Comparison of ENCODE assay signal across 9 cellular contexts in the genomic region with DNA sequence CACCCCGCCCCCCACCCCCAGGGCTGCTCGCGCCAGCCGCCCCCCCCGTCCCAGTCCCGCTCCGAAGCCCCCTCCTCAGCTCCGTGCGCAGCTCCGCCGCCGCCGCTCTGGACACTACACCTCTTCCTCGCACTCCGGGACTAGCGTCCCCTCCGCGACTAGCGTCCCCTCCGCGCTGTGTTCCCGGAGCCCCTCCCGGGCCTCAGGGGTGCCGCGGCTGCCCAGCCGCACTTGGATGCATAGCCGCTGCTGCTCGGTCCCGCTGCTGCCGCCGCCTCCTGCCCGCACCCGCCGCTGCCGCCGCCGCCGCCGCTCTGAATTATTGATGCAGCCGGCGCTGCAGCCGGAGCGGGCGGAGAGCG. TPM values are rescaled to one million over a fixed set of nuclear protein-coding genes. Genes with fewer than 3 reads are reported as not detected.
DNase-seq lines count a peak whose midpoint lies in the region; ATAC-seq, FAIRE-seq and TF ChIP-seq lines count a peak whose summit lies in the region.
"Had no signal": no experiment of that assay in that cellular context is flagged by ENCODE, and none has a peak within 500 bp of the region (broad histone marks: within the 10 kb centered on the region; RNA-seq: fewer than 3 reads in every experiment).

A gene (minus strand): TSS at position 358 of the 362 bp plus-strand sequence. CDS start 373 bp downstream, outside the sequence.

- H3K9ac ChIP-seq in H9 (ENCODE audit: extremely low read depth, insufficient read length, low read length) = no peak within 1 kb of the TSS
- peak within 1 kb of the TSS; percentile 57 to 89; a peak in 3 of 4 replicates for H3K9ac ChIP-seq in K562 (ENCODE audit: insufficient read depth in 1 of 2, low read depth in 2 of 2, low read length in 2 of 2)
- no peak within 1 kb of the TSS for H3K9ac ChIP-seq in muscle layer of colon (ENCODE audit: low read length)

- H3T11ph ChIP-seq in H9 (ENCODE audit: low read length) = no peak within 1 kb of the TSS

- H3K27ac ChIP-seq in ACC112 (ENCODE audit: low read depth, low read length) (no peak within 1 kb of the TSS), H9 (ENCODE audit: insufficient read length, low read depth, low read length) (no peak within 1 kb of the TSS), K562 (ENCODE audit: extremely low read depth, low read depth, low read length) (peak within 1 kb of the TSS; percentile 65; the same call in 2 of the 3 replicates), muscle layer of colon (ENCODE audit: low read depth, low read length) (no peak within 1 kb of the TSS)
- H3K27ac ChIP-seq: HL-60 had no signal

- no peak within 1 kb of the TSS for H4K5ac ChIP-seq in H9 (ENCODE audit: insufficient read length, low read depth, low read length)

- H3K9me3 ChIP-seq in H9 (ENCODE audit: control insufficient read depth, low read depth, low read length) = no peaks in the 10 kb centered on the region
- no peaks in the 10 kb centered on the region for H3K9me3 ChIP-seq in K562 (replicated peaks; ENCODE audit: control insufficient read depth, insufficient read depth, low read depth, low read length)
- no peaks in the 10 kb centered on the region for H3K9me3 ChIP-seq in muscle layer of colon (ENCODE audit: low read length)

- H3K36me3 ChIP-seq in ACC112 (ENCODE audit: insufficient read depth, low read length) (no peaks in the 10 kb centered on the region), K562 (ENCODE audit: control insufficient read depth, insufficient read depth, low read length) (no peaks in the 10 kb centered on the region), muscle layer of colon (ENCODE audit: insufficient read depth, low read length) (no peaks in the 10 kb centered on the region)

- peak within 1 kb of the TSS; percentile 72 for H3K4me2 ChIP-seq in H9 (ENCODE audit: insufficient read depth, insufficient read length, low read length)
- peak within 1 kb of the TSS; percentile 69 for H3K4me2 ChIP-seq in K562 (ENCODE audit: insufficient read depth, low read length)

- peaks cover 26% of the 10 kb centered on the region for H3K23me2 ChIP-seq in H9 (ENCODE audit: insufficient read length, low read depth, low read length, poor library complexity, severe bottlenecking)

- no peak within 1 kb of the TSS for H2BK5ac ChIP-seq in H9 (ENCODE audit: insufficient read length, low read length)

- peaks cover 95% of the 10 kb centered on the region for H3K27me3 ChIP-seq in ACC112 (ENCODE audit: insufficient read depth, low read length)
- H3K27me3 ChIP-seq in H9 (ENCODE audit: insufficient read depth, low read length) = peaks cover 68% of the 10 kb centered on the region
- H3K27me3 ChIP-seq in K562 (ENCODE audit: control insufficient read depth in 2 of 2, insufficient read depth in 2 of 2, low read length in 2 of 2) = peaks cover 22 to 42% of the 10 kb centered on the region in 2 experiments
- peaks cover 58 to 80% of the 10 kb centered on the region in 2 donors for H3K27me3 ChIP-seq in muscle layer of colon (ENCODE audit: control insufficient read depth in 1 of 2, insufficient read depth in 2 of 2, low read length in 2 of 2)

- H2BK12ac ChIP-seq in H9 (ENCODE audit: insufficient read length, low read depth, low read length) = no peak within 1 kb of the TSS

- H2BK20ac ChIP-seq in H9 (ENCODE audit: low read depth, low read length, poor library complexity, severe bottlenecking) = no peak within 1 kb of the TSS

- peak within 1 kb of the TSS; percentile 70 for H3K18ac ChIP-seq in H9 (ENCODE audit: insufficient read length, low read depth, low read length)

- ATAC-seq in K562 = no peak

- H3K9me3 Mint-ChIP-seq in H9 = peaks cover 0 to 6% of the 10 kb centered on the region in 2 experiments; a peak in 1 of 5 replicates

- H2AK5ac ChIP-seq in H9 (ENCODE audit: insufficient read length, low read length) = no peak within 1 kb of the TSS

- no peak for TF ChIP-seq EP300 in K562 (IDR thresholded peaks at IDR 0.05; ENCODE audit: low read length)

- H4K20me1 ChIP-seq in H9 (ENCODE audit: control insufficient read depth, insufficient read depth, insufficient read length) = no peaks in the 10 kb centered on the region
- no peaks in the 10 kb centered on the region for H4K20me1 ChIP-seq in K562 (replicated peaks; ENCODE audit: control insufficient read depth, insufficient read depth, low read length)

- TF ChIP-seq CTCF in H9 (conservative IDR thresholded peaks at IDR 0.05) = no peak
- no peak for TF ChIP-seq CTCF in K562 (IDR thresholded peaks at IDR 0.05 in 2 of 3, conservative IDR thresholded peaks at IDR 0.05 in 1 of 3; ENCODE audit: insufficient read depth in 2 of 3, low read depth in 1 of 3, low read length in 3 of 3)

- no peaks in the 10 kb centered on the region for H3K79me1 ChIP-seq in H9 (ENCODE audit: insufficient read depth, low read depth, low read length, poor library complexity, severe bottlenecking)

- no peak within 1 kb of the TSS for H3K4ac ChIP-seq in H9 (ENCODE audit: low read depth, low read length)

- POLR2A ChIA-PET in K562 (lab: Yijun Ruan, JAX) = no interaction called here

- no peak within 1 kb of the TSS for H3K23ac ChIP-seq in H9 (ENCODE audit: insufficient read length, low read depth, low read length)

- no peaks in the 10 kb centered on the region for H3K79me2 ChIP-seq in ACC112 (ENCODE audit: control insufficient read depth, insufficient read depth, low read length, unreplicated experiment)
- no peaks in the 10 kb centered on the region for H3K79me2 ChIP-seq in H9 (ENCODE audit: insufficient read depth, low read length)
- H3K79me2 ChIP-seq in K562 (ENCODE audit: control insufficient read depth, insufficient read depth, low read length) = no peaks in the 10 kb centered on the region

- no peak within 1 kb of the TSS for H3K56ac ChIP-seq in H9 (ENCODE audit: insufficient read length, low read depth, low read length)

- no peak within 1 kb of the TSS for H4K91ac ChIP-seq in H9 (ENCODE audit: insufficient read length, low read depth, low read length)

- H2AFZ ChIP-seq in ACC112 (ENCODE audit: low read length, unreplicated experiment) (no peak within 1 kb of the TSS), H9 (ENCODE audit: low read length) (no peak within 1 kb of the TSS), K562 (ENCODE audit: low read depth, low read length) (peak within 1 kb of the TSS; percentile 87)

- H2BK15ac ChIP-seq in H9 (ENCODE audit: low read depth, low read length) = no peak within 1 kb of the TSS

- no peak within 1 kb of the TSS for H4K8ac ChIP-seq in H9 (replicated peaks; ENCODE audit: insufficient read length, low read depth, low read length)

- H3K27me3 Mint-ChIP-seq in H9 (ENCODE audit: low read depth) = peaks cover 93% of the 10 kb centered on the region

- H3K27ac Mint-ChIP-seq in H9 = no peak within 1 kb of the TSS

- no peaks in the 10 kb centered on the region; a peak in 1 of 7 replicates for H3K36me3 Mint-ChIP-seq in H9 (ENCODE audit: insufficient read depth in 1 of 3, low read depth in 3 of 3)

- no peak for FAIRE-seq in K562 (lab: Jason Lieb, UNC)

- peak within 1 kb of the TSS; percentile 76 for H3K14ac ChIP-seq in H9 (ENCODE audit: insufficient read depth, low read length)

- TF ChIP-seq POLR2A in K562 (conservative IDR thresholded peaks at IDR 0.05) = no peak

- H3K4me3 ChIP-seq in ACC112 (ENCODE audit: low read depth, low read length) (peak within 1 kb of the TSS; percentile 58), K562 (peak within 1 kb of the TSS; percentile 50), muscle layer of colon (ENCODE audit: low read depth in 1 of 2, low read length in 2 of 2) (peak within 1 kb of the TSS; percentile 42 to 45)

- no peaks in the 10 kb centered on the region for H3K4me1 ChIP-seq in ACC112 (ENCODE audit: control insufficient read depth, insufficient read depth, low read length, unreplicated experiment)
- no peaks in the 10 kb centered on the region for H3K4me1 ChIP-seq in H9 (ENCODE audit: insufficient read depth, low read length)
- H3K4me1 ChIP-seq in K562 (replicated peaks in 1 of 2; ENCODE audit: control insufficient read depth in 2 of 2, insufficient read depth in 2 of 2, low read length in 2 of 2) = peaks cover 0 to 17% of the 10 kb centered on the region in 2 experiments; a peak in 3 of 5 replicates
- H3K4me1 ChIP-seq in muscle layer of colon (ENCODE audit: insufficient read depth, low read length) = peaks cover 16% of the 10 kb centered on the region

- no TSS peak for BruUV-seq in K562 (replicated peaks; lab: Mats Ljungman, UMichigan)

- H3K4me3 Mint-ChIP-seq in H9 = peak within 1 kb of the TSS; percentile 69 to 83

- in situ Hi-C loops in K562 (cut with MboI) = no loop called here

- no peaks in the 10 kb centered on the region for H3K9me1 ChIP-seq in K562 (ENCODE audit: control insufficient read depth, insufficient read depth, low read length)

- H3K4me1 Mint-ChIP-seq in H9 = peaks cover 37 to 59% of the 10 kb centered on the region in 2 experiments

- CTCF ChIA-PET in K562 (lab: Yijun Ruan, JAX; ENCODE audit: low intra/inter-chr PET ratio) = no interaction called here

- H2BK120ac ChIP-seq in H9 (ENCODE audit: low read depth, low read length, poor library complexity, severe bottlenecking) = no peak within 1 kb of the TSS

- intact Hi-C loops in K562 (cut with micrococcal nuclease) = loop anchor here (5.0 kb wide), 1 partner anchor 594 kb away; no protein-coding TSS in a partner anchor

- WGBS in H9 (ENCODE audit: extremely low coverage, insufficient read length, low lambda C conversion rate) = no CpG with 5 or more reads among the region's 45 CpGs
- 16% methylated on average over 8 of the region's 45 CpGs for WGBS in K562 (ENCODE audit: insufficient coverage, low coverage, missing lambda C conversion rate)

- no peak for DNase-seq in H9
- no peak for DNase-seq in K562 (ENCODE audit: extremely low read depth in 1 of 4, low spot score in 3 of 4)
- no peak for DNase-seq in COLO829 (ENCODE audit: low spot score)
- DNase-seq in foreskin melanocyte = no peak
- DNase-seq in SIG-M5 (lab: John Stamatoyannopoulos, UW) = no peak
- DNase-seq in NCI-H226 = no peak

- no peak for TF ChIP-seq RAD21 in K562 (CRISPR knock-in tag; conservative IDR thresholded peaks at IDR 0.05 in 1 of 2, IDR thresholded peaks at IDR 0.05 in 1 of 2)

RNA-seq across cellular contexts. Expression of the gene that starts here (rescaled TPM):
- 4.7 and 5.6 TPM in 2 replicates for total RNA-seq in H9 (2021)
- not detected in 2 replicates for total RNA-seq in K562 (2011; cell fraction: chromatin; rRNA removed; ENCODE audit: low replicate concordance)
- not detected in 2 replicates for total RNA-seq in K562 (2011; cell fraction: nucleolus; rRNA removed)
- not detected in 2 replicates for total RNA-seq in K562 (2011; cell fraction: nucleoplasm; rRNA removed)
- not detected in 2 replicates for total RNA-seq in K562 (2014; rRNA removed)
- not detected in 2 replicates for total RNA-seq in K562 (2014; rRNA removed; fragmentation: Illumina TruSeq; extraction: Trizol)
- not detected in 2 replicates for total RNA-seq in K562 (2015; rRNA removed; fragmentation: Illumina TruSeq; extraction: Trizol)
- not detected in 2 replicates for total RNA-seq in K562 (2021)
- polyA plus RNA-seq in K562 (2011; rRNA removed) = not detected in 2 replicates
- polyA plus RNA-seq in K562 (2011; cell fraction: cytosol; rRNA removed) = not detected in 2 replicates
- not detected in 2 replicates for polyA plus RNA-seq in K562 (2011; cell fraction: nucleus; rRNA removed)
- 0.05 and 0.12 TPM in 2 replicates for polyA plus RNA-seq in K562 (2012)
- polyA plus RNA-seq in K562 (2014; fragmentation: Illumina TruSeq; extraction: Trizol) = not detected in 2 replicates
- not detected for polyA plus RNA-seq in K562 (2014; fragmentation: Nextera tagmentation; extraction: Ambion mirVana)
- not detected in 2 replicates for polyA plus RNA-seq in K562 (2014; rRNA removed)
- not detected in 2 replicates for polyA minus RNA-seq in K562 (2011; rRNA and poly(A)+ RNA removed)
- not detected in 2 replicates for polyA minus RNA-seq in K562 (2011; cell fraction: cytosol; rRNA and poly(A)+ RNA removed)
- not detected in 2 replicates for polyA minus RNA-seq in K562 (2011; cell fraction: nucleus; rRNA and poly(A)+ RNA removed)

Comparison
In these comparisons a context has a peak if more than half of its experiments do, and no peak if none do; other contexts are left out.
1. H3K9ac ChIP-seq: peak in K562 (2 of 2); none in H9 (single experiment) and muscle layer of colon (single experiment).
2. Peak in every context shown above with its lines, with median percentiles within 50 percentile points of each other: H3K4me3 ChIP-seq.